ENCODE assay signal across 8 cellular contexts in the genomic region with DNA sequence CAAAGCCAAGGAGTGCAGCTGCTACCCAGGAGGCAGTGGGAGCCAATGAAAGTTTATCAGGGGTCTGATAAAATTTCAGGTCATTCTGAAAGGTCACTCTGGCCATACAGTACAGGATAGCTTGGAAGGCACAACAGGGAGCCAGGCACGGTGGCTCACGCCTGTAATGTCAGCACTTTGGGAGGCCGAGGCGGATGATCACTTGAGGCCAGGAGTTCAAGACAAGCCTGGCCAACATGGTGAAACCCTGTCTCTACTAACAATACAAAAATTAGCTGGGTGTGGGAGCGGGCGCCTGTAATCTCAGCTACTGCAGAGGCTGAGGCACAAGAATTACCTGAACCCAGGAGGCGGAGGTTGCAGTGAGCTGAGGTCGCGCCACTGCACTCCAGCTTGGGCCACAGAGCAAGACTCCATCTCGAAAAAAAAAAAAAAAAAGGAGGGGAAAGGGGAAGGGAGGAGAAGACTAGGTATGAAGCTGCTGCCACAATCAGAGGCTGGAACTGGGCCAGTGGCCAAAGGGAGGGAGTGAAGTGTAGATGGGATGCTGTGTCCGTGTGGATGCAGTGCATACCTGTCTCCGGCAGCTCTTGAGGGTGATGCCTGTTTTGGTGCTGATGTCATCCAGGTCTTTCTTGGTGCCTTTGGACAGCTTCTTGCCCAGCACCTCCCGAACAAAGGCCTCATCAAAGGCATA. TPM values are rescaled to one million over a fixed set of nuclear protein-coding genes. Genes with fewer than 3 reads are reported as not detected.
DNase-seq lines count a peak whose midpoint lies in the region; ATAC-seq and TF ChIP-seq lines count a peak whose summit lies in the region.

No MANE protein-coding gene starts in this region.

- H3K79me2 ChIP-seq in parathyroid adenoma, result no peaks in the 10 kb centered on the region

- no peaks in the 10 kb centered on the region for H3K27me3 ChIP-seq in RWPE2 (ENCODE audit: insufficient read depth, poor library complexity, severe bottlenecking)
- H3K27me3 ChIP-seq in parathyroid adenoma (ENCODE audit: control insufficient read depth, insufficient read depth, low read length), result no peaks in the 10 kb centered on the region

- H3K4me3 ChIP-seq in RWPE2 (ENCODE audit: severe bottlenecking), result peak overlapping the region; percentile 45
- peak overlapping the region; percentile 94 for H3K4me3 ChIP-seq in epithelial cell of proximal tubule (ENCODE audit: low read depth, low read length)
- H3K4me3 ChIP-seq in parathyroid adenoma (ENCODE audit: low read depth, low read length), result peak overlapping the region; percentile 77

- TF ChIP-seq CTCF in RWPE2 (IDR thresholded peaks at IDR 0.05; ENCODE audit: poor library complexity, severe bottlenecking) (no peak), epithelial cell of proximal tubule (conservative IDR thresholded peaks at IDR 0.05; ENCODE audit: low read depth, low read length) (no peak), parathyroid adenoma (IDR thresholded peaks at IDR 0.05) (no peak)

- H3K4me1 ChIP-seq in RWPE2 (ENCODE audit: insufficient read depth, poor library complexity, severe bottlenecking) (peaks cover 10% of the 10 kb centered on the region), parathyroid adenoma (peaks cover 8% of the 10 kb centered on the region)

- H2AFZ ChIP-seq in parathyroid adenoma, result no peak overlapping the region

- H3K4me2 ChIP-seq in parathyroid adenoma (ENCODE audit: low read length), result peak overlapping the region; percentile 70

- H3K9me3 ChIP-seq in RWPE2 (ENCODE audit: severe bottlenecking), result no peaks in the 10 kb centered on the region
- no peaks in the 10 kb centered on the region for H3K9me3 ChIP-seq in parathyroid adenoma (ENCODE audit: control insufficient read depth, low read length)

- H3K9ac ChIP-seq in parathyroid adenoma, result no peak overlapping the region

- in situ Hi-C loops in G401 (cut with HindIII; ENCODE audit: low sequenced_read_pairs), result no loop called here

- peak overlapping the region; percentile 96 for H3K27ac ChIP-seq in RWPE2 (ENCODE audit: poor library complexity, severe bottlenecking)
- H3K27ac ChIP-seq in parathyroid adenoma, result peak overlapping the region; percentile 87

- DNase-seq in G401 (ENCODE audit: low spot score) (peak; percentile 37), RWPE2 (ENCODE audit: low spot score) (no peak), epithelial cell of proximal tubule (ENCODE audit: low read depth) (no peak), AG20443 (ENCODE audit: low spot score) (no peak), OCI-M2 (lab: John Stamatoyannopoulos, UW; ENCODE audit: unreplicated experiment) (no peak)
- no peak for DNase-seq in stimulated activated CD4-positive, alpha-beta T cell treated with anti-CD3 and anti-CD28 coated beads, Interleukin-4, amount 100 ng/mL, for 1 hour

- peaks cover 43% of the 10 kb centered on the region for H3K36me3 ChIP-seq in RWPE2 (ENCODE audit: low read depth)
- no peaks in the 10 kb centered on the region for H3K36me3 ChIP-seq in parathyroid adenoma (ENCODE audit: control insufficient read depth, insufficient read depth, low read length)

- ATAC-seq in RWPE2 (ENCODE audit: low read depth) (no peak), GM21737 (IDR thresholded peaks at IDR 0.05; ENCODE audit: unreplicated experiment) (no peak)

RNA-seq across cellular contexts. Expression of gene FIBP, which starts 1.1 kb away (rescaled TPM):
- total RNA-seq in G401 (2014; rRNA removed; shearing (Covaris generic)), result 79.3 and 89.3 TPM in 2 replicates
- total RNA-seq in epithelial cell of proximal tubule, result 85.3 and 135 TPM in 2 replicates

RNA-seq across cellular contexts. Expression of gene CCDC85B, which starts 3.3 kb away (rescaled TPM):
- 180 and 212 TPM in 2 replicates for total RNA-seq in G401 (2014; rRNA removed; shearing (Covaris generic))
- 76.5 and 94.2 TPM in 2 replicates for total RNA-seq in epithelial cell of proximal tubule

RNA-seq across cellular contexts. Expression of gene CTSW, which starts 7.5 kb away (rescaled TPM):
- total RNA-seq in G401 (2014; rRNA removed; shearing (Covaris generic)), result not detected in 2 replicates
- total RNA-seq in epithelial cell of proximal tubule, result 0.51 and 1.2 TPM in 2 replicates

RNA-seq across cellular contexts. Expression of gene FOSL1, which starts 13.0 kb away (rescaled TPM):
- total RNA-seq in G401 (2014; rRNA removed; shearing (Covaris generic)), result 23.6 and 30.8 TPM in 2 replicates
- 143 and 172 TPM in 2 replicates for total RNA-seq in epithelial cell of proximal tubule

RNA-seq across cellular contexts. Expression of gene EFEMP2, which starts 14.6 kb away (rescaled TPM):
- total RNA-seq in G401 (2014; rRNA removed; shearing (Covaris generic)), result 35.8 and 38.2 TPM in 2 replicates
- 45.1 and 94.7 TPM in 2 replicates for total RNA-seq in epithelial cell of proximal tubule
